ENCODE assay signal across 7 cellular contexts in the genomic region with DNA sequence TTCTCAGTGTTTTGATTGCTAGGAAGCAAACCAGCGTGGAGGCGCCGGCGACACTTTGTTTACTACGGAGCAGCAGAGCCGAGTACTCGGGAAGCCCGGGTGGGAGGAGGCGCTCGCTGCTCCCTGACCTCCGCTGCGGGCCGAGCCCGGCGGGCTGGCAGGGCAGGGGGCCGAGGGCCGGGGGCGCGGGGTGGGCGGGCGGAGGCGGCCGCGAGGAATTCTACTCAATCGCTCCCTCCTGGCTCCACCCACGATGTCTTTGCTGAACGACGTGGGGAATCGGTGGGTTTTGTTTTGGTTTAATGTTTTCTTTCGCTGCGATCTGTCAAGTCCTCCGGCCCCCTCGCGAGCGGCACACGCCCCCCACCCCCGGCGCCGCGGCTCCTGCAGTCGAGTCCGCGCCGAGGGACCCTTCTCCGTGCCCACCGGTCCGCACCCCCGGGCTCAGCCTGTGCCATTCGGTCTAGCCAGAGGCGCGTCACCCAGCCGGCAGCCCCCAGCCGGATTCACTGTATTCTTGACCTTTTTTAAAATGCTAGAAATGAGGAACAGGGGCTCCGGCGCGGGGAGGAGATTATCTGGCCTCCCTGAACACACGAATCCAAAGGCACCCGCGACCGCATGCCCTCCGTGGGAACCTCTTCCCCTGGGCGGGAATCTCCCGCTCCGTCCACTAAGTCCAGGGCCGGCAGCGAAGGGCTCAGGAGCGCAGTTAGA. TPM values are rescaled to one million over a fixed set of nuclear protein-coding genes. Genes with fewer than 3 reads are reported as not detected.
DNase-seq lines count a peak whose midpoint lies in the region; TF ChIP-seq lines count a peak whose summit lies in the region.

No MANE protein-coding gene starts in this region.

- H3K4me1 ChIP-seq in ES-I3 (ENCODE audit: insufficient read depth, low read length) (peaks cover 31% of the 10 kb centered on the region; the same call in 1 of the 2 replicates), HAP-1 (peaks cover 17% of the 10 kb centered on the region), OCI-LY7 (ENCODE audit: insufficient read depth, low read length, poor library complexity, severe bottlenecking) (peaks cover 32% of the 10 kb centered on the region)

- no peaks in the 10 kb centered on the region for H3K9me2 ChIP-seq in OCI-LY7 (ENCODE audit: insufficient read depth, low read length)

- DNase-seq in HAP-1 (ENCODE audit: low spot score in 2 of 2) (peak in 1 of 2 experiments; percentile 76), OCI-LY7 (ENCODE audit: low spot score) (peak; percentile 58), hypothalamus (lab: John Stamatoyannopoulos, UW) (peak in 37 of 51 donors; percentile 24 to 84 (median 64)), retinal pigment epithelial cell (ENCODE audit: low read depth) (no peak), DMS114 treated with DMSO at 0.1 percent for 48 hours (lab: John Stamatoyannopoulos, UW; ENCODE audit: unreplicated experiment) (no peak)

- H3K79me2 ChIP-seq in OCI-LY7 (ENCODE audit: insufficient read depth, low read depth, low read length): peaks cover 50% of the 10 kb centered on the region

- BruUV-seq in OCI-LY7 (replicated peaks; lab: Mats Ljungman, UMichigan): no TSS peak

- H3K9ac ChIP-seq in ES-I3 (ENCODE audit: low read depth, low read length): peak overlapping the region; percentile 59

- peak overlapping the region; percentile 92 for H3K4me2 ChIP-seq in OCI-LY7 (ENCODE audit: low read length)

- H3K9me3 ChIP-seq in ES-I3 (ENCODE audit: control insufficient read depth, insufficient read depth, low read length) (no peaks in the 10 kb centered on the region; the same call in 1 of the 2 replicates), HAP-1 (no peaks in the 10 kb centered on the region), OCI-LY7 (ENCODE audit: low read length) (no peaks in the 10 kb centered on the region)

- peak overlapping the region; percentile 83 for H3K27ac ChIP-seq in OCI-LY7 (ENCODE audit: low read depth, low read length, poor library complexity, severe bottlenecking)
- H3K27ac ChIP-seq in angular gyrus (ENCODE audit: low read depth, low read length): peak overlapping the region; percentile 88

- POLR2A ChIA-PET in OCI-LY7 (lab: Charles Lee): interaction anchor here (0.6 to 1.1 kb wide), 2 partner anchors 9 to 890 kb away, joined by 3 to 4 read pairs; no protein-coding TSS in a partner anchor

- no peaks in the 10 kb centered on the region for H3K27me3 ChIP-seq in HAP-1 (ENCODE audit: low read depth)

- peak overlapping the region; percentile 38; the same call in 1 of the 2 replicates for H2AFZ ChIP-seq in OCI-LY7 (ENCODE audit: low read length)

- no peaks in the 10 kb centered on the region for H3K36me3 ChIP-seq in ES-I3 (ENCODE audit: insufficient read depth, low read length)
- H3K36me3 ChIP-seq in HAP-1 (replicated peaks): 0 out of 2 replicates have a peak, but pooled peaks cover 3% of the 10 kb centered on the region
- peaks cover 19% of the 10 kb centered on the region for H3K36me3 ChIP-seq in OCI-LY7 (ENCODE audit: insufficient read depth, low read length)

- in situ Hi-C loops in HAP-1 (cut with MboI; ENCODE audit: low sequenced_read_pairs): no loop called here

- CTCF ChIA-PET in OCI-LY7 (lab: Charles Lee; ENCODE audit: unreplicated experiment): interaction anchor here (2.9 kb wide), 1 partner anchor 14 kb away, joined by 26 read pairs; no protein-coding TSS in a partner anchor

- intact Hi-C loops in OCI-LY7 (cut with micrococcal nuclease; ENCODE audit: unreplicated experiment): loop anchor here (1.0 to 10.0 kb wide), 7 partner anchors 78 to 600 kb away; no protein-coding TSS in a partner anchor

- H4K20me1 ChIP-seq in OCI-LY7 (ENCODE audit: insufficient read depth, low read length): peaks cover 5% of the 10 kb centered on the region; the same call in 1 of the 2 replicates

- TF ChIP-seq CTCF in OCI-LY7 (conservative IDR thresholded peaks at IDR 0.05; ENCODE audit: low read length) (no peak), retinal pigment epithelial cell (conservative IDR thresholded peaks at IDR 0.05; ENCODE audit: low read depth, low read length) (no peak)

- H3K4me3 ChIP-seq in HAP-1: peak overlapping the region; percentile 84
- peak overlapping the region; percentile 91 for H3K4me3 ChIP-seq in OCI-LY7 (ENCODE audit: low read depth, low read length, poor library complexity, severe bottlenecking)
- H3K4me3 ChIP-seq in retinal pigment epithelial cell (ENCODE audit: low read length): peak overlapping the region; percentile 74

RNA-seq across cellular contexts. Expression of a gene that starts 0.6 kb away (rescaled TPM):
- 24.0 and 29.2 TPM in 2 replicates for total RNA-seq in OCI-LY7 (2014; rRNA removed; shearing (Covaris generic))
- 42.1 and 46.5 TPM in 2 replicates for total RNA-seq in OCI-LY7 (2022)

Comparison
In these comparisons a context has a peak if more than half of its experiments do, and no peak if none do; other contexts are left out.
1. DNase-seq: peak in OCI-LY7 (single experiment) and hypothalamus (37 of 51); none in retinal pigment epithelial cell (single experiment) and DMS114 treated with DMSO at 0.1 percent for 48 hours (single experiment).
2. Peak in every context shown above with its lines, with median percentiles within 50 percentile points of each other: H3K4me3 ChIP-seq.